In genomic region chrX:109732780-109733657, GRCh38 we compare ENCODE assay signal across 8 cellular contexts. TPM values are rescaled to one million over a fixed set of nuclear protein-coding genes. Genes with fewer than 3 reads are reported as not detected.
A peak's percentile ranks its signal among the peaks of the same experiment; 100 is the strongest.
DNase-seq lines count a peak whose midpoint lies in the region; ATAC-seq and TF ChIP-seq lines count a peak whose summit lies in the region.

TSS of gene ACSL4 (minus strand) at chrX:109733257. CDS start at chrX:109683363, 49,894 bp downstream.

- dilution Hi-C loops in IMR-90 (cut with HindIII; ENCODE audit: low sequenced_read_pairs, unreplicated experiment): no loop called here

- peak within 1 kb of the TSS; percentile 80 for H3K4me2 ChIP-seq in IMR-90 (ENCODE audit: low read depth, low read length)
- peak within 1 kb of the TSS; percentile 82 for H3K4me2 ChIP-seq in PC-9

- H3K4me3 ChIP-seq in IMR-90 (ENCODE audit: insufficient read depth, low read depth, low read length) (peak within 1 kb of the TSS; percentile 83), PC-9 (peak within 1 kb of the TSS; percentile 94)

- no peaks in the 10 kb centered on the region for H3K27me3 ChIP-seq in IMR-90 (ENCODE audit: control insufficient read depth, insufficient read depth, low read length)
- no peaks in the 10 kb centered on the region for H3K27me3 ChIP-seq in PC-9 (ENCODE audit: insufficient read depth, low read depth)

- TF ChIP-seq RAD21 in IMR-90 (IDR thresholded peaks at IDR 0.05; ENCODE audit: low read length): no peak

- H4K20me1 ChIP-seq in IMR-90 (ENCODE audit: insufficient read depth, low read length) (peaks cover 6% of the 10 kb centered on the region), PC-9 (ENCODE audit: insufficient read depth) (no peaks in the 10 kb centered on the region)

- H3K79me1 ChIP-seq in IMR-90 (ENCODE audit: low read depth in 1 of 2, low read length in 2 of 2): peaks cover 0 to 5% of the 10 kb centered on the region in 2 experiments; a peak in 1 of 4 replicates

- peak; percentile 69 for TF ChIP-seq POLR2A in IMR-90 (IDR thresholded peaks at IDR 0.05; ENCODE audit: low read depth, low read length)

- TF ChIP-seq CTCF in IMR-90 (conservative IDR thresholded peaks at IDR 0.05; ENCODE audit: low read depth, low read length) (no peak), PC-9 (conservative IDR thresholded peaks at IDR 0.05) (no peak)

- POLR2A ChIA-PET in IMR-90 (lab: Charles Lee; ENCODE audit: unreplicated experiment) (interaction anchor here (0.6 to 0.8 kb wide), 2 partner anchors 45 to 98 kb away, joined by 3 to 4 read pairs; no protein-coding TSS in a partner anchor), PC-9 (lab: Charles Lee; ENCODE audit: unreplicated experiment) (interaction anchor here (0.6 to 0.9 kb wide), 5 partner anchors 8 to 1997 kb away, joined by 3 to 14 read pairs (median 3); no protein-coding TSS in a partner anchor)

- H3K9ac ChIP-seq in IMR-90 (ENCODE audit: low read depth, low read length): peak within 1 kb of the TSS; percentile 99

- H2BK120ac ChIP-seq in IMR-90 (ENCODE audit: low read depth, low read length): peak within 1 kb of the TSS; percentile 82

- peak within 1 kb of the TSS; percentile 72 to 93 for H4K8ac ChIP-seq in IMR-90 (ENCODE audit: low read depth in 2 of 2, low read length in 2 of 2)

- intact Hi-C loops in IMR-90 (cut with micrococcal nuclease) (loop anchor here (1.0 to 5.0 kb wide), 4 partner anchors 94 to 139 kb away; no protein-coding TSS in a partner anchor), PC-9 (cut with micrococcal nuclease; ENCODE audit: unreplicated experiment) (loop anchor here (2.0 to 5.0 kb wide), 2 partner anchors 28 to 679 kb away; no protein-coding TSS in a partner anchor)

- WGBS in IMR-90 (ENCODE audit: extremely low coverage in 2 of 2, insufficient read length in 1 of 2), 2 experiments: 37% methylated on average over 44 of the region's 94 CpGs; no CpG with 5 or more reads in 1 of the 2 experiments

- H2BK5ac ChIP-seq in IMR-90 (ENCODE audit: low read depth, low read length, poor library complexity, severe bottlenecking): peak within 1 kb of the TSS; percentile 90

- peak within 1 kb of the TSS; percentile 99 for H3K14ac ChIP-seq in IMR-90 (replicated peaks; ENCODE audit: low read depth, low read length)

- H2AFZ ChIP-seq in IMR-90 (replicated peaks; ENCODE audit: low read length, poor library complexity) (peak within 1 kb of the TSS; percentile 86), PC-9 (peak within 1 kb of the TSS; percentile 98)

- no peaks in the 10 kb centered on the region for H3K9me3 ChIP-seq in IMR-90 (ENCODE audit: control insufficient read depth, insufficient read depth, low read length)
- no peaks in the 10 kb centered on the region for H3K9me3 ChIP-seq in PC-9 (ENCODE audit: insufficient read depth, low read depth)

- H3K4me1 ChIP-seq in IMR-90 (ENCODE audit: control insufficient read depth, insufficient read depth, low read length): no peaks in the 10 kb centered on the region
- peaks cover 21% of the 10 kb centered on the region for H3K4me1 ChIP-seq in PC-9 (replicated peaks; ENCODE audit: insufficient read depth)

- peak within 1 kb of the TSS; percentile 82 for H2BK15ac ChIP-seq in IMR-90 (ENCODE audit: low read depth, low read length)

- peak within 1 kb of the TSS; percentile 65 for H4K5ac ChIP-seq in IMR-90 (ENCODE audit: low read depth, low read length)

- no peaks in the 10 kb centered on the region for H3K9me2 ChIP-seq in PC-9 (ENCODE audit: insufficient read depth)

- H3K79me2 ChIP-seq in PC-9 (ENCODE audit: low read depth): peaks cover 49% of the 10 kb centered on the region

- peak within 1 kb of the TSS; percentile 85 for H2BK20ac ChIP-seq in IMR-90 (ENCODE audit: low read depth, low read length)

- DNase-seq in Caki2 (ENCODE audit: low read depth) (peak; percentile 82), IMR-90 (peak; percentile 75), PC-9 (peak; percentile 78 to 93), activated T-cell treated with anti-CD3 and anti-CD28 coated beads for 48 hours (ENCODE audit: low read depth) (peak; percentile 81), epithelial cell of prostate (ENCODE audit: low read depth, low spot score) (no peak), mucosa of gallbladder (ENCODE audit: low spot score) (peak; percentile 88)
- peak; percentile 79 for DNase-seq in stimulated activated CD8-positive, alpha-beta memory T cell treated with anti-CD3 and anti-CD28 coated beads, Interleukin-4, amount 100 ng/mL, for 24 hours (ENCODE audit: low read depth)

- H3K23ac ChIP-seq in IMR-90 (ENCODE audit: low read depth, low read length): peak within 1 kb of the TSS; percentile 97

- H3K18ac ChIP-seq in IMR-90 (ENCODE audit: low read depth, low read length): peak within 1 kb of the TSS; percentile 61

- H3K9me1 ChIP-seq in IMR-90 (ENCODE audit: insufficient read depth, low read length): no peaks in the 10 kb centered on the region

- peak within 1 kb of the TSS; percentile 96 for H3K4ac ChIP-seq in IMR-90 (ENCODE audit: low read depth, low read length)

- CTCF ChIA-PET in IMR-90 (lab: Yijun Ruan, JAX): interaction anchor here (0.6 to 1.1 kb wide), 2 partner anchors 20 to 108 kb away, joined by 3 to 4 read pairs; partner anchors contain the start of gene KCNE5
- CTCF ChIA-PET in PC-9 (lab: Charles Lee): interaction anchor here (0.7 to 1.3 kb wide), 2 partner anchors 124 to 414 kb away, joined by 4 to 8 read pairs; no protein-coding TSS in a partner anchor

- ATAC-seq in GM21515 (IDR thresholded peaks at IDR 0.05; ENCODE audit: unreplicated experiment) (peak; percentile 75), IMR-90 (ENCODE audit: low read depth) (peak; percentile 94)

- in situ Hi-C loops in Caki2 (cut with HindIII; ENCODE audit: low pct_unique_long_range_greater_than_20kb, low sequenced_read_pairs): no loop called here
- in situ Hi-C loops in IMR-90 (cut with MboI; ENCODE audit: low sequenced_read_pairs): loop anchor here (5.0 kb wide), 1 partner anchor 109 kb away; no protein-coding TSS in a partner anchor

- peak within 1 kb of the TSS; percentile 95 for H3K56ac ChIP-seq in IMR-90 (ENCODE audit: extremely low read depth, insufficient read depth, low read length)

- H3K36me3 ChIP-seq in IMR-90 (ENCODE audit: control insufficient read depth, insufficient read depth, low read length): no peaks in the 10 kb centered on the region
- H3K36me3 ChIP-seq in PC-9 (ENCODE audit: low read depth): peaks cover 6% of the 10 kb centered on the region; the same call in 1 of the 2 replicates

- H3F3A ChIP-seq in PC-9 (ENCODE audit: insufficient read depth, low read depth): peaks cover 12% of the 10 kb centered on the region; the same call in 1 of the 2 replicates

- H3K27ac ChIP-seq in IMR-90 (ENCODE audit: insufficient read depth, low read length) (peak within 1 kb of the TSS; percentile 88), PC-9 (peak within 1 kb of the TSS; percentile 47), epithelial cell of prostate (peak within 1 kb of the TSS; percentile 76)

- peak within 1 kb of the TSS; percentile 92 for H2AK9ac ChIP-seq in IMR-90 (replicated peaks; ENCODE audit: low read depth, low read length, poor library complexity)

- BruUV-seq in IMR-90 (replicated peaks; lab: Mats Ljungman, UMichigan): no TSS peak
- BruUV-seq in PC-9 (replicated peaks; lab: Mats Ljungman, UMichigan): TSS peak; percentile 64

- peak within 1 kb of the TSS; percentile 47 for H2AK5ac ChIP-seq in IMR-90 (ENCODE audit: low read depth, low read length)

- peak within 1 kb of the TSS; percentile 92 for H4K91ac ChIP-seq in IMR-90 (ENCODE audit: insufficient read depth, low read depth, low read length)

TF ChIP-seq in IMR-90, 13 proteins besides CTCF, POLR2A, EP300 and RAD21:
- TF ChIP-seq ELK1 (IDR thresholded peaks at IDR 0.05; ENCODE audit: borderline replicate concordance, low read depth, low read length) (no peak), MXI1 (IDR thresholded peaks at IDR 0.05; ENCODE audit: borderline replicate concordance, low read depth, low read length) (peak; percentile 37; the same call in 1 of the 2 replicates)

RNA-seq across cellular contexts. Expression of gene ACSL4, which starts in this region (rescaled TPM):
- total RNA-seq in Caki2 (2014; rRNA removed; shearing (Covaris generic); ENCODE audit: low replicate concordance): 32.4 and 56.8 TPM in 2 replicates
- total RNA-seq in IMR-90 (2012; rRNA removed): 59.7 and 97.5 TPM in 2 replicates
- polyA plus RNA-seq in IMR-90 (2012; rRNA removed): 23.4 and 29.6 TPM in 2 replicates
- polyA plus RNA-seq in IMR-90 (2012; cell fraction: cytosol; rRNA removed): 5.8 and 9.0 TPM in 2 replicates
- 4.1 and 21.0 TPM in 2 replicates for polyA plus RNA-seq in IMR-90 (2012; cell fraction: nucleus; rRNA removed; ENCODE audit: low replicate concordance)
- 78.6 and 81.1 TPM in 2 replicates for total RNA-seq in PC-9 (2021)
- total RNA-seq in mucosa of gallbladder: 58.4 TPM
